ENCODE assay signal across 1 cellular context in the genomic region with DNA sequence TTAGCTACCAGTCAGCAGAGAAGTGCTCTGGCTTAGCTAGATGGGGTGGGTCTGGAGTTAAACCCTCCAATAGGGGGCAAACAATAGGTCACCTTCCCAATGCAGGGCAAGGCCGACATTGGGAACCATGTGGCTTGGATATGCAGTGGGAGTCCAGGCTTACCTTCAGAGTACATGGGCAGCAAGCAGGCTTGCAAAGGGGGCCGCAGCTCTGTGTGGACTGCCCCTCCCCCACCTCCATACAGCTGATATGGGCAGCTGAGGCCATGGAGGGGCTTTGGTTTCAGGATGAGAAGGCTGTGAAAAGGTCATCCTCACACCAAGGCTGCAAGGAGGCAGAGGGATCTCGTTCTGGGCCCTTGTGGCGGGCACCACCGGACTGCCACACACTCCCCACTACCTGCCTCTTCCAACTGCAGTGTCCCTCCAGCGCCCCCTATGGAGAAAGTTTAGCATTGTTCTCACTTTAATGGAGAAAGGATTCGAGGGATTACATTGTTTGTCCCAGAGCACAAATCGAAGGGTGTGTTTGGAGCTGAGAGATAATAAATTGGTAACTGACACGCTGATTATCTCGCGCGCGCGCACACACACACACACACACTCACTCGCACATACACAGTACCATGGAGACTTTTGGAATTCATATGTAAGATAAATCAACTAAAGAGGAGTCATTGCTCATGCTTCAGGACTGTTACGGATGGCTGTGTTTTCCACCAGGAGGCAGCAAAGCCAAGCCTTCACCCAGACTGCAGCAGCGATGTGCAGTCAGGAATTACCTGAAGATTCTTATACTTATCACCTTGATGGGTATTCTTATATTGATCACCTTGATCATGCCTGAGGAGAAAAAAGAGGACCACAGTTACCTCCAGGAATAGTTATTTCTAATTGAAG.
A peak's percentile ranks its signal among the peaks of the same experiment; 100 is the strongest.
TF ChIP-seq lines count a peak whose summit lies in the region.

No MANE protein-coding gene starts in this region.

TF ChIP-seq in K562, 482 proteins besides CTCF, POLR2A, EP300 and RAD21:
- TF ChIP-seq CC2D1A (IDR thresholded peaks at IDR 0.05) (no peak), ETV1 (tag; conservative IDR thresholded peaks at IDR 0.05; ENCODE audit: low read depth) (no peak), ZKSCAN1 (IDR thresholded peaks at IDR 0.05; ENCODE audit: low read depth, low read length) (no peak), KAT7 (CRISPR knock-in tag; IDR thresholded peaks at IDR 0.05; ENCODE audit: borderline replicate concordance) (no peak), FOXK1 (CRISPR knock-in tag; IDR thresholded peaks at IDR 0.05; ENCODE audit: borderline replicate concordance) (no peak), TEAD2 (tag; IDR thresholded peaks at IDR 0.05) (no peak), C11orf30 (IDR thresholded peaks at IDR 0.05; ENCODE audit: low read depth) (no peak), HDAC8 (tag; IDR thresholded peaks at IDR 0.05) (no peak), SMC3 (conservative IDR thresholded peaks at IDR 0.05; ENCODE audit: insufficient read depth, low read depth, low read length) (peak; percentile 33; the same call in 1 of the 2 replicates)
- TF ChIP-seq, protein P1, sequence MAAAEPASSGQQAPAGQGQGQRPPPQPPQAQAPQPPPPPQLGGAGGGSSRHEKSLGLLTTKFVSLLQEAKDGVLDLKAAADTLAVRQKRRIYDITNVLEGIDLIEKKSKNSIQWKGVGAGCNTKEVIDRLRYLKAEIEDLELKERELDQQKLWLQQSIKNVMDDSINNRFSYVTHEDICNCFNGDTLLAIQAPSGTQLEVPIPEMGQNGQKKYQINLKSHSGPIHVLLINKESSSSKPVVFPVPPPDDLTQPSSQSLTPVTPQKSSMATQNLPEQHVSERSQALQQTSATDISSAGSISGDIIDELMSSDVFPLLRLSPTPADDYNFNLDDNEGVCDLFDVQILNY (CRISPR knock-in tag; IDR thresholded peaks at IDR 0.05): no peak
- TF ChIP-seq, protein P2, sequence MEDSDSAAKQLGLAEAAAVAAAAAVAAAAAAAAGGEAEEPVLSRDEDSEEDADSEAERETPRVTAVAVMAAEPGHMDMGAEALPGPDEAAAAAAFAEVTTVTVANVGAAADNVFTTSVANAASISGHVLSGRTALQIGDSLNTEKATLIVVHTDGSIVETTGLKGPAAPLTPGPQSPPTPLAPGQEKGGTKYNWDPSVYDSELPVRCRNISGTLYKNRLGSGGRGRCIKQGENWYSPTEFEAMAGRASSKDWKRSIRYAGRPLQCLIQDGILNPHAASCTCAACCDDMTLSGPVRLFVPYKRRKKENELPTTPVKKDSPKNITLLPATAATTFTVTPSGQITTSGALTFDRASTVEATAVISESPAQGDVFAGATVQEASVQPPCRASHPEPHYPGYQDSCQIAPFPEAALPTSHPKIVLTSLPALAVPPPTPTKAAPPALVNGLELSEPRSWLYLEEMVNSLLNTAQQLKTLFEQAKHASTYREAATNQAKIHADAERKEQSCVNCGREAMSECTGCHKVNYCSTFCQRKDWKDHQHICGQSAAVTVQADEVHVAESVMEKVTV (CRISPR knock-in tag; IDR thresholded peaks at IDR 0.05): peak; percentile 48; the same call in 1 of the 2 replicates
